In the genomic region with DNA sequence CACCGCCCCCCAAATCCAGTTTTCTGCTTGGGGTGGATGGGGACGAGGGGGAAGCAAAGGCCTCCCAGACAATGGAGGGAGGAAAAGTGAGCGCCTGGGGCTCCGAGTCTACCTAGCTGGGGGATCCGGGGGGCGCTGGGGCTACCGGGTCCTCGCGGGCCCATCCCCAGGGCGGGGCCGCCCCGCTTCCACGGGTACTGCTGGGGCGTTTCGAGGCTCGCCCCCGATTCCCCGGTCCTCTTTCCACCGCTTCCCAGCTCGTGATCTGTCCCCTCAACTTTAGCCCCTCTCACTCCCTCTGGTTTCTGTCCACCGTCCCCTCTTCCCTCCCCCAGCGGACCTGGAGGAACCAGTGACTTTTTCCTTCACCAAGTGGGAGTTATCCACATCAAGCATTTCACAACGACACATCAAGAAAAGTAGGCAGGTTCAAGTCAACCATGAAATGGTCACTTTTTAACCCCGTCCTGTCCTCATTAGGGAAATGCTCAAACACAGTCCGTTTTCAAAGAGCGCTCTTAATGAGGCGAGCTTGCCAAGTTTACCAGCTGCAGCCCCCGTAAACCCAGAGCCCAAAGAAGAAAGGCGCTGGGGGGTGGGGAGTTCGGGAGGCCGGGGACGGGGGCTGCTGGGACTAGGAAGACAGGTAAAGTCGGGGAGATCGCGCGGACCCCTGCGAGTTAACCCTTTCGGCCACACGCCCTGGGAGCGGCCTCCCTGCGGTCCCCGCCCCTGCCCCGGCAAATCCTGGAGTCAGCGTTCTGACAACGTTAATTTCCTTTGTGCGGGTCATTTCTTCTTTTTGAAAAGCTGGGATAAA, we compare ENCODE assay signal across 1 cellular context.
TF ChIP-seq lines count a peak whose summit lies in the region.

No MANE protein-coding gene starts in this region.

TF ChIP-seq in HepG2, 621 proteins besides CTCF, POLR2A, EP300 and RAD21 (continued from another document):
- TF ChIP-seq, protein P1, sequence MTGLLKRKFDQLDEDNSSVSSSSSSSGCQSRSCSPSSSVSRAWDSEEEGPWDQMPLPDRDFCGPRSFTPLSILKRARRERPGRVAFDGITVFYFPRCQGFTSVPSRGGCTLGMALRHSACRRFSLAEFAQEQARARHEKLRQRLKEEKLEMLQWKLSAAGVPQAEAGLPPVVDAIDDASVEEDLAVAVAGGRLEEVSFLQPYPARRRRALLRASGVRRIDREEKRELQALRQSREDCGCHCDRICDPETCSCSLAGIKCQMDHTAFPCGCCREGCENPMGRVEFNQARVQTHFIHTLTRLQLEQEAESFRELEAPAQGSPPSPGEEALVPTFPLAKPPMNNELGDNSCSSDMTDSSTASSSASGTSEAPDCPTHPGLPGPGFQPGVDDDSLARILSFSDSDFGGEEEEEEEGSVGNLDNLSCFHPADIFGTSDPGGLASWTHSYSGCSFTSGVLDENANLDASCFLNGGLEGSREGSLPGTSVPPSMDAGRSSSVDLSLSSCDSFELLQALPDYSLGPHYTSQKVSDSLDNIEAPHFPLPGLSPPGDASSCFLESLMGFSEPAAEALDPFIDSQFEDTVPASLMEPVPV (CRISPR knock-in tag; IDR thresholded peaks at IDR 0.05) = no peak
- TF ChIP-seq RARG (CRISPR knock-in tag; IDR thresholded peaks at IDR 0.05; ENCODE audit: low read depth) (no peak), ZNF652 (CRISPR knock-in tag; IDR thresholded peaks at IDR 0.05; ENCODE audit: borderline replicate concordance, low read depth) (peak; percentile 91), SRSF1 (optimal IDR thresholded peaks at IDR 0.05; ENCODE audit: low read depth, low read length) (no peak), RARA (CRISPR knock-in tag; IDR thresholded peaks at IDR 0.05) (no peak), ZNF775 (CRISPR knock-in tag; IDR thresholded peaks at IDR 0.05; ENCODE audit: borderline replicate concordance) (no peak), HDAC1 (CRISPR knock-in tag; IDR thresholded peaks at IDR 0.05) (0 out of 2 replicates have a peak, but pooled peaks have one; percentile 47), JARID2 (CRISPR knock-in tag; IDR thresholded peaks at IDR 0.05; ENCODE audit: insufficient replicate concordance) (no peak), NONO (IDR thresholded peaks at IDR 0.05) (no peak), NONO (CRISPR knock-in tag; conservative IDR thresholded peaks at IDR 0.05) (0 out of 2 replicates have a peak, but pooled peaks have one; percentile 23), ZNF232 (CRISPR knock-in tag; IDR thresholded peaks at IDR 0.05; ENCODE audit: borderline replicate concordance) (no peak), ZSCAN22 (CRISPR knock-in tag; IDR thresholded peaks at IDR 0.05) (no peak), YEATS2 (CRISPR knock-in tag; IDR thresholded peaks at IDR 0.05; ENCODE audit: borderline replicate concordance) (no peak)
- TF ChIP-seq, protein P2, sequence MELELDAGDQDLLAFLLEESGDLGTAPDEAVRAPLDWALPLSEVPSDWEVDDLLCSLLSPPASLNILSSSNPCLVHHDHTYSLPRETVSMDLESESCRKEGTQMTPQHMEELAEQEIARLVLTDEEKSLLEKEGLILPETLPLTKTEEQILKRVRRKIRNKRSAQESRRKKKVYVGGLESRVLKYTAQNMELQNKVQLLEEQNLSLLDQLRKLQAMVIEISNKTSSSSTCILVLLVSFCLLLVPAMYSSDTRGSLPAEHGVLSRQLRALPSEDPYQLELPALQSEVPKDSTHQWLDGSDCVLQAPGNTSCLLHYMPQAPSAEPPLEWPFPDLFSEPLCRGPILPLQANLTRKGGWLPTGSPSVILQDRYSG (CRISPR knock-in tag; IDR thresholded peaks at IDR 0.05) = no peak
- TF ChIP-seq, protein P3, sequence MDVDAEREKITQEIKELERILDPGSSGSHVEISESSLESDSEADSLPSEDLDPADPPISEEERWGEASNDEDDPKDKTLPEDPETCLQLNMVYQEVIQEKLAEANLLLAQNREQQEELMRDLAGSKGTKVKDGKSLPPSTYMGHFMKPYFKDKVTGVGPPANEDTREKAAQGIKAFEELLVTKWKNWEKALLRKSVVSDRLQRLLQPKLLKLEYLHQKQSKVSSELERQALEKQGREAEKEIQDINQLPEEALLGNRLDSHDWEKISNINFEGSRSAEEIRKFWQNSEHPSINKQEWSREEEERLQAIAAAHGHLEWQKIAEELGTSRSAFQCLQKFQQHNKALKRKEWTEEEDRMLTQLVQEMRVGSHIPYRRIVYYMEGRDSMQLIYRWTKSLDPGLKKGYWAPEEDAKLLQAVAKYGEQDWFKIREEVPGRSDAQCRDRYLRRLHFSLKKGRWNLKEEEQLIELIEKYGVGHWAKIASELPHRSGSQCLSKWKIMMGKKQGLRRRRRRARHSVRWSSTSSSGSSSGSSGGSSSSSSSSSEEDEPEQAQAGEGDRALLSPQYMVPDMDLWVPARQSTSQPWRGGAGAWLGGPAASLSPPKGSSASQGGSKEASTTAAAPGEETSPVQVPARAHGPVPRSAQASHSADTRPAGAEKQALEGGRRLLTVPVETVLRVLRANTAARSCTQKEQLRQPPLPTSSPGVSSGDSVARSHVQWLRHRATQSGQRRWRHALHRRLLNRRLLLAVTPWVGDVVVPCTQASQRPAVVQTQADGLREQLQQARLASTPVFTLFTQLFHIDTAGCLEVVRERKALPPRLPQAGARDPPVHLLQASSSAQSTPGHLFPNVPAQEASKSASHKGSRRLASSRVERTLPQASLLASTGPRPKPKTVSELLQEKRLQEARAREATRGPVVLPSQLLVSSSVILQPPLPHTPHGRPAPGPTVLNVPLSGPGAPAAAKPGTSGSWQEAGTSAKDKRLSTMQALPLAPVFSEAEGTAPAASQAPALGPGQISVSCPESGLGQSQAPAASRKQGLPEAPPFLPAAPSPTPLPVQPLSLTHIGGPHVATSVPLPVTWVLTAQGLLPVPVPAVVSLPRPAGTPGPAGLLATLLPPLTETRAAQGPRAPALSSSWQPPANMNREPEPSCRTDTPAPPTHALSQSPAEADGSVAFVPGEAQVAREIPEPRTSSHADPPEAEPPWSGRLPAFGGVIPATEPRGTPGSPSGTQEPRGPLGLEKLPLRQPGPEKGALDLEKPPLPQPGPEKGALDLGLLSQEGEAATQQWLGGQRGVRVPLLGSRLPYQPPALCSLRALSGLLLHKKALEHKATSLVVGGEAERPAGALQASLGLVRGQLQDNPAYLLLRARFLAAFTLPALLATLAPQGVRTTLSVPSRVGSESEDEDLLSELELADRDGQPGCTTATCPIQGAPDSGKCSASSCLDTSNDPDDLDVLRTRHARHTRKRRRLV (CRISPR knock-in tag; IDR thresholded peaks at IDR 0.05) = no peak
- TF ChIP-seq, protein P4, sequence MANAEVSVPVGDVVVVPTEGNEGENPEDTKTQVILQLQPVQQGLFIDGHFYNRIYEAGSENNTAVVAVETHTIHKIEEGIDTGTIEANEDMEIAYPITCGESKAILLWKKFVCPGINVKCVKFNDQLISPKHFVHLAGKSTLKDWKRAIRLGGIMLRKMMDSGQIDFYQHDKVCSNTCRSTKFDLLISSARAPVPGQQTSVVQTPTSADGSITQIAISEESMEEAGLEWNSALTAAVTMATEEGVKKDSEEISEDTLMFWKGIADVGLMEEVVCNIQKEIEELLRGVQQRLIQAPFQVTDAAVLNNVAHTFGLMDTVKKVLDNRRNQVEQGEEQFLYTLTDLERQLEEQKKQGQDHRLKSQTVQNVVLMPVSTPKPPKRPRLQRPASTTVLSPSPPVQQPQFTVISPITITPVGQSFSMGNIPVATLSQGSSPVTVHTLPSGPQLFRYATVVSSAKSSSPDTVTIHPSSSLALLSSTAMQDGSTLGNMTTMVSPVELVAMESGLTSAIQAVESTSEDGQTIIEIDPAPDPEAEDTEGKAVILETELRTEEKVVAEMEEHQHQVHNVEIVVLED (CRISPR knock-in tag; IDR thresholded peaks at IDR 0.05; ENCODE audit: borderline replicate concordance) = no peak
- TF ChIP-seq, protein P5, sequence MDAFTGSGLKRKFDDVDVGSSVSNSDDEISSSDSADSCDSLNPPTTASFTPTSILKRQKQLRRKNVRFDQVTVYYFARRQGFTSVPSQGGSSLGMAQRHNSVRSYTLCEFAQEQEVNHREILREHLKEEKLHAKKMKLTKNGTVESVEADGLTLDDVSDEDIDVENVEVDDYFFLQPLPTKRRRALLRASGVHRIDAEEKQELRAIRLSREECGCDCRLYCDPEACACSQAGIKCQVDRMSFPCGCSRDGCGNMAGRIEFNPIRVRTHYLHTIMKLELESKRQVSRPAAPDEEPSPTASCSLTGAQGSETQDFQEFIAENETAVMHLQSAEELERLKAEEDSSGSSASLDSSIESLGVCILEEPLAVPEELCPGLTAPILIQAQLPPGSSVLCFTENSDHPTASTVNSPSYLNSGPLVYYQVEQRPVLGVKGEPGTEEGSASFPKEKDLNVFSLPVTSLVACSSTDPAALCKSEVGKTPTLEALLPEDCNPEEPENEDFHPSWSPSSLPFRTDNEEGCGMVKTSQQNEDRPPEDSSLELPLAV (CRISPR knock-in tag; conservative IDR thresholded peaks at IDR 0.05; ENCODE audit: low read depth) = no peak
- TF ChIP-seq, protein P6, sequence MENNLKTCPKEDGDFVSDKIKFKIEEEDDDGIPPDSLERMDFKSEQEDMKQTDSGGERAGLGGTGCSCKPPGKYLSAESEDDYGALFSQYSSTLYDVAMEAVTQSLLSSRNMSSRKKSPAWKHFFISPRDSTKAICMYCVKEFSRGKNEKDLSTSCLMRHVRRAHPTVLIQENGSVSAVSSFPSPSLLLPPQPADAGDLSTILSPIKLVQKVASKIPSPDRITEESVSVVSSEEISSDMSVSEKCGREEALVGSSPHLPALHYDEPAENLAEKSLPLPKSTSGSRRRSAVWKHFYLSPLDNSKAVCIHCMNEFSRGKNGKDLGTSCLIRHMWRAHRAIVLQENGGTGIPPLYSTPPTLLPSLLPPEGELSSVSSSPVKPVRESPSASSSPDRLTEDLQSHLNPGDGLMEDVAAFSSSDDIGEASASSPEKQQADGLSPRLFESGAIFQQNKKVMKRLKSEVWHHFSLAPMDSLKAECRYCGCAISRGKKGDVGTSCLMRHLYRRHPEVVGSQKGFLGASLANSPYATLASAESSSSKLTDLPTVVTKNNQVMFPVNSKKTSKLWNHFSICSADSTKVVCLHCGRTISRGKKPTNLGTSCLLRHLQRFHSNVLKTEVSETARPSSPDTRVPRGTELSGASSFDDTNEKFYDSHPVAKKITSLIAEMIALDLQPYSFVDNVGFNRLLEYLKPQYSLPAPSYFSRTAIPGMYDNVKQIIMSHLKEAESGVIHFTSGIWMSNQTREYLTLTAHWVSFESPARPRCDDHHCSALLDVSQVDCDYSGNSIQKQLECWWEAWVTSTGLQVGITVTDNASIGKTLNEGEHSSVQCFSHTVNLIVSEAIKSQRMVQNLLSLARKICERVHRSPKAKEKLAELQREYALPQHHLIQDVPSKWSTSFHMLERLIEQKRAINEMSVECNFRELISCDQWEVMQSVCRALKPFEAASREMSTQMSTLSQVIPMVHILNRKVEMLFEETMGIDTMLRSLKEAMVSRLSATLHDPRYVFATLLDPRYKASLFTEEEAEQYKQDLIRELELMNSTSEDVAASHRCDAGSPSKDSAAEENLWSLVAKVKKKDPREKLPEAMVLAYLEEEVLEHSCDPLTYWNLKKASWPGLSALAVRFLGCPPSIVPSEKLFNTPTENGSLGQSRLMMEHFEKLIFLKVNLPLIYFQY (CRISPR knock-in tag; IDR thresholded peaks at IDR 0.05; ENCODE audit: borderline replicate concordance) = no peak
